8 cellular contexts compared by ENCODE assay signal in the genomic region with DNA sequence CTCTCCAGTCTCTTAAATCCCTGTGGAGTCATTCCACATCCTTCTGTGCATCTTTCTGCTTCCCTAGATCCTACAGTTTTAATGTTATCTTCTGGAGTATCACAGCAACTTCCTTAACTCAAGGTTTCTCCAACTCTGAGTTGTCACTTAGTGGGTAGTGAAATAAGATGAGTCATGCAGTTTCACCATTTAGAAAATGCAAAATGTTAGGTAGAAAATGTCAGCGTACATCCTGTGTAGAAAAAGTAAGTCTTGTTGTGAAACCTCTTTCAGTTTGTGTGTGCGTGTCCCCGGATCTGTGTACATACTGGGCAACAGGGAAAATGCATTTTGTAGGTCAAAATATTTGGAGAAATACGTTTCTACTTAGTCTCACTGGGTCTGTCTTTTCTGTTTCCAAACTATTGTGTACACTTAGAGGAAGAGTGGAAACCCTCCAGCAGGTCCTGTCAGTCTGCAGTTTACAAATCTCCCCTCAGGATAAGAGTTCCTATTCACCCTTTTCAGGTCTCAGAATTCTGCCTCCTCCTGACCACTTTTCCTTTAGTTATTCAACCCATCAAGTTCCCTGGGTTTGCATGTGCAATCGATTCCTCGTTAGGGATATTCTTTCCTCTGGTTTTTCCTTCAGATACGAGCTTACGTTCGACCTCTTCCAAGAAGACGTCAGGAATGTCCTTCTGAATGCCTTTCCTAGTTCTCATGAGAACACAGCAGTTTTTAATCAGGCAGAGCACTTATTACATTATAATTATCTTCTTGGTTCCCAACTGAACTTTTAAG.
DNase-seq lines count a peak whose midpoint lies in the region; ATAC-seq and TF ChIP-seq lines count a peak whose summit lies in the region.

No MANE protein-coding gene starts in this region.

- WGBS in lung, 2 donors = 2 to 4% methylated on average over 10 of the region's 10 CpGs
- 2% methylated on average over 10 of the region's 10 CpGs for WGBS in urinary bladder

- H3K27ac ChIP-seq in CD4-positive, CD25-positive, alpha-beta regulatory T cell (ENCODE audit: insufficient read depth, low read length, poor library complexity, severe bottlenecking) = peak overlapping the region; percentile 85
- peak overlapping the region; percentile 86 to 90 for H3K27ac ChIP-seq in coronary artery
- peak overlapping the region; percentile 93 to 99 for H3K27ac ChIP-seq in lung (ENCODE audit: low read depth in 1 of 2, low read length in 1 of 2)
- peak overlapping the region; percentile 93 for H3K27ac ChIP-seq in urinary bladder (ENCODE audit: low read depth)

- H3K27ac Mint-ChIP-seq in CD4-positive, CD25-positive, alpha-beta regulatory T cell = no peak overlapping the region

- H3K4me1 Mint-ChIP-seq in CD4-positive, CD25-positive, alpha-beta regulatory T cell = peaks cover 0 to 18% (median 9%) of the 10 kb centered on the region in 4 donors

- H3K4me1 ChIP-seq in CD4-positive, CD25-positive, alpha-beta regulatory T cell (ENCODE audit: control insufficient read depth, insufficient read depth, low read length, poor library complexity, severe bottlenecking) = peaks cover 49% of the 10 kb centered on the region
- H3K4me1 ChIP-seq in lung (ENCODE audit: control insufficient read depth in 2 of 2, insufficient read depth in 2 of 2, low read length in 2 of 2) (peaks cover 4 to 15% of the 10 kb centered on the region in 2 donors), urinary bladder (ENCODE audit: insufficient read depth) (no peaks in the 10 kb centered on the region)

- H3K4me3 ChIP-seq in CD4-positive, CD25-positive, alpha-beta regulatory T cell (ENCODE audit: low read depth, low read length) = peak overlapping the region; percentile 89
- H3K4me3 ChIP-seq in coronary artery = peak overlapping the region; percentile 67
- H3K4me3 ChIP-seq in lung = no peak overlapping the region
- peak overlapping the region; percentile 26 for H3K4me3 ChIP-seq in urinary bladder (ENCODE audit: low read depth, low read length)

- H3K9me3 ChIP-seq in CD4-positive, CD25-positive, alpha-beta regulatory T cell (ENCODE audit: control insufficient read depth in 2 of 2, low read length in 2 of 2) = no peaks in the 10 kb centered on the region
- H3K9me3 ChIP-seq in lung (ENCODE audit: control insufficient read depth in 2 of 2, insufficient read depth in 1 of 2, low read length in 1 of 2) = no peaks in the 10 kb centered on the region

- no peaks in the 10 kb centered on the region for H3K27me3 Mint-ChIP-seq in CD4-positive, CD25-positive, alpha-beta regulatory T cell

- ATAC-seq in CD4-positive, CD25-positive, alpha-beta regulatory T cell (ENCODE audit: low read depth in 2 of 2) = peak; percentile 70 to 80
- ATAC-seq in GM19025 (IDR thresholded peaks at IDR 0.05; ENCODE audit: low read depth, unreplicated experiment) = peak; percentile 86
- peak; percentile 83 for ATAC-seq in HG03135 (IDR thresholded peaks at IDR 0.05; ENCODE audit: unreplicated experiment)
- ATAC-seq in lung (ENCODE audit: insufficient read depth, low FRiP score) = peak; percentile 54

- H3K36me3 ChIP-seq in CD4-positive, CD25-positive, alpha-beta regulatory T cell (ENCODE audit: control insufficient read depth, insufficient read depth, low read length) = no peaks in the 10 kb centered on the region
- no peaks in the 10 kb centered on the region for H3K36me3 ChIP-seq in lung (ENCODE audit: control insufficient read depth in 2 of 2, insufficient read depth in 2 of 2, low read length in 2 of 2)
- H3K36me3 ChIP-seq in urinary bladder (ENCODE audit: insufficient read depth) = no peaks in the 10 kb centered on the region

- no peak for TF ChIP-seq CTCF in coronary artery (IDR thresholded peaks at IDR 0.05)
- TF ChIP-seq CTCF in lung (IDR thresholded peaks at IDR 0.05; ENCODE audit: control extremely low read depth, extremely low read depth) = no peak

- no peaks in the 10 kb centered on the region for H3K36me3 Mint-ChIP-seq in CD4-positive, CD25-positive, alpha-beta regulatory T cell

- peak in 2 of 3 donors; percentile 60 to 88 for DNase-seq in CD4-positive, CD25-positive, alpha-beta regulatory T cell
- DNase-seq in RPMI7951 (ENCODE audit: low read depth) = peak; percentile 88
- no peak for DNase-seq in coronary artery (ENCODE audit: low spot score)
- DNase-seq in lung (ENCODE audit: low spot score) = no peak
- no peak for DNase-seq in DMS153 treated with DMSO at 0.1 percent for 48 hours (lab: John Stamatoyannopoulos, UW; ENCODE audit: unreplicated experiment)

- H3K9me3 Mint-ChIP-seq in CD4-positive, CD25-positive, alpha-beta regulatory T cell = no peaks in the 10 kb centered on the region

- no peak overlapping the region for H3K4me3 Mint-ChIP-seq in CD4-positive, CD25-positive, alpha-beta regulatory T cell

- H3K27me3 ChIP-seq in CD4-positive, CD25-positive, alpha-beta regulatory T cell (ENCODE audit: control insufficient read depth, insufficient read depth, low read length) = no peaks in the 10 kb centered on the region
- H3K27me3 ChIP-seq in lung (ENCODE audit: control insufficient read depth, insufficient read depth) = no peaks in the 10 kb centered on the region

Comparison
In these comparisons a context has a peak if more than half of its experiments do, and no peak if none do; other contexts are left out.
1. DNase-seq: peak in CD4-positive, CD25-positive, alpha-beta regulatory T cell (2 of 3) and RPMI7951 (single experiment); none in coronary artery (single experiment), lung (single experiment) and DMS153 treated with DMSO at 0.1 percent for 48 hours (single experiment).
2. Peak in every context shown above with its lines, with median percentiles within 50 percentile points of each other: ATAC-seq and H3K27ac ChIP-seq.